In genomic region chr2:120570001-120570400, GRCh38 we compare ENCODE assay signal across 1 cellular context.
TF ChIP-seq lines count a peak whose summit lies in the region.

No MANE protein-coding gene starts in this region.

TF ChIP-seq in H1, 55 proteins besides CTCF, POLR2A, EP300 and RAD21 (continued from another document):
- TF ChIP-seq, protein P1, sequence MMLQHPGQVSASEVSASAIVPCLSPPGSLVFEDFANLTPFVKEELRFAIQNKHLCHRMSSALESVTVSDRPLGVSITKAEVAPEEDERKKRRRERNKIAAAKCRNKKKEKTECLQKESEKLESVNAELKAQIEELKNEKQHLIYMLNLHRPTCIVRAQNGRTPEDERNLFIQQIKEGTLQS (IDR thresholded peaks at IDR 0.05; ENCODE audit: insufficient read depth, low read depth, low read length): no peak
TF ChIP-seq in H1: peak in this region for 0.
